ENCODE assay signal across 27 cellular contexts in genomic region chr13:40350283-40350992, GRCh38.
DNase-seq lines count a peak whose midpoint lies in the region; ATAC-seq and TF ChIP-seq lines count a peak whose summit lies in the region.
"Had no signal": no experiment of that assay in that cellular context is flagged by ENCODE, and none has a peak within 500 bp of the region (broad histone marks: within the 10 kb centered on the region; RNA-seq: fewer than 3 reads in every experiment).

No MANE protein-coding gene starts in this region.

- peak overlapping the region; percentile 22 for H3K4me3 Mint-ChIP-seq in MCF 10A (ENCODE audit: unreplicated experiment)
- H3K4me3 Mint-ChIP-seq: CD14-positive monocyte; stimulated activated naive B cell treated with anti-CD40 and anti-IgM and Interleukin-4, amounts not matched to agents 10 μg/mL and 1 μg/mL and 100 μg/mL, for 72 hours had no signal

- H3K27me3 ChIP-seq in breast epithelium: no peaks in the 10 kb centered on the region
- H3K27me3 ChIP-seq in right lobe of liver: no peaks in the 10 kb centered on the region
- no peaks in the 10 kb centered on the region for H3K27me3 ChIP-seq in tibial nerve
- H3K27me3 ChIP-seq: adrenal gland, body of pancreas, neutrophil, Peyer's patch, testis had no signal

- H3K27me3 Mint-ChIP-seq in MCF 10A (ENCODE audit: insufficient read depth, unreplicated experiment): no peaks in the 10 kb centered on the region
- H3K27me3 Mint-ChIP-seq: stimulated activated naive B cell treated with anti-CD40 and anti-IgM and Interleukin-4, amounts not matched to agents 10 μg/mL and 1 μg/mL and 100 μg/mL, for 72 hours had no signal

- intact Hi-C loops in MCF 10A (cut with micrococcal nuclease): no loop called here
- intact Hi-C loops in breast epithelium (cut with DNase I; ENCODE audit: low total_unique reads): no loop called here
- intact Hi-C loops in right lobe of liver (cut with DNase I): no loop called here

- no TSS peak for BruUV-seq in MCF 10A (replicated peaks; lab: Mats Ljungman, UMichigan)

- H3K4me1 Mint-ChIP-seq in MCF 10A (ENCODE audit: insufficient read depth, unreplicated experiment): peaks cover 42% of the 10 kb centered on the region
- H3K4me1 Mint-ChIP-seq: CD14-positive monocyte had no signal

- DNase-seq in MCF 10A (ENCODE audit: unreplicated experiment): peak; percentile 85
- DNase-seq in breast epithelium (ENCODE audit: low spot score in 2 of 2): no peak
- DNase-seq in fibroblast of gingiva (ENCODE audit: low read depth): peak; percentile 89
- DNase-seq in right lobe of liver: peak in 1 of 3 donors; percentile 73
- DNase-seq in tibial nerve (ENCODE audit: low spot score in 2 of 2): no peak
- no peak for DNase-seq in NCI-H524 treated with DMSO at 0.1 percent for 48 hours (lab: John Stamatoyannopoulos, UW)
- DNase-seq: activated CD4-positive, alpha-beta T cell treated with anti-CD3 and anti-CD28 coated beads, Interleukin-2, amount 50 U/mL, for 48 hours; activated CD4-positive, CD25-positive, alpha-beta regulatory T cell treated with anti-CD3 and anti-CD28 coated beads, Interleukin-2, amount 50 U/mL, for 72 hours; activated naive CD4-positive, alpha-beta T cell; adrenal gland; body of pancreas; Caco-2; DMS79 treated with DMSO at 0.1 percent for 48 hours; GF-D8; glutamatergic neuron; left ventricle myocardium inferior; NCI-H1417; NCI-H2081; NCI-H69; Peyer's patch; SHP77; stimulated activated naive B cell treated with anti-CD40 and anti-IgM and Interleukin-4, amounts not matched to agents 10 μg/mL and 1 μg/mL and 100 μg/mL, for 72 hours; testis had no signal

- no peak for TF ChIP-seq EP300 in tibial nerve (IDR thresholded peaks at IDR 0.05)

- no peaks in the 10 kb centered on the region for H3K36me3 ChIP-seq in breast epithelium
- no peaks in the 10 kb centered on the region for H3K36me3 ChIP-seq in right lobe of liver
- no peaks in the 10 kb centered on the region for H3K36me3 ChIP-seq in tibial nerve
- H3K36me3 ChIP-seq: adrenal gland, left ventricle myocardium inferior, neutrophil, Peyer's patch had no signal

- no peak for TF ChIP-seq POLR2A in breast epithelium (IDR thresholded peaks at IDR 0.05)
- peak; percentile 14 for TF ChIP-seq POLR2A in right lobe of liver (IDR thresholded peaks at IDR 0.05)
- TF ChIP-seq POLR2A in tibial nerve (IDR thresholded peaks at IDR 0.05): no peak

- H3K9me3 ChIP-seq in breast epithelium (no peaks in the 10 kb centered on the region), right lobe of liver (no peaks in the 10 kb centered on the region), tibial nerve (no peaks in the 10 kb centered on the region)
- H3K9me3 ChIP-seq: adrenal gland, body of pancreas, Caco-2, left ventricle myocardium inferior, neutrophil, Peyer's patch, testis had no signal

- ATAC-seq in right lobe of liver (peak; percentile 42 to 72 (median 54)), HG03460 (IDR thresholded peaks at IDR 0.05; ENCODE audit: unreplicated experiment) (no peak), GM19328 (IDR thresholded peaks at IDR 0.05; ENCODE audit: unreplicated experiment) (no peak)
- ATAC-seq: body of pancreas; stimulated activated naive B cell treated with anti-CD40 and anti-IgM and Interleukin-4, amounts not matched to agents 10 μg/mL and 1 μg/mL and 100 μg/mL, for 72 hours had no signal

- H3K4me3 ChIP-seq in breast epithelium (no peak overlapping the region), right lobe of liver (peak overlapping the region in 2 of 3 donors; percentile 45 to 52), tibial nerve (no peak overlapping the region)
- H3K4me3 ChIP-seq: adrenal gland, body of pancreas, left ventricle myocardium inferior, Peyer's patch, testis had no signal

- no peaks in the 10 kb centered on the region for H3K9me3 Mint-ChIP-seq in MCF 10A (ENCODE audit: unreplicated experiment)
- H3K9me3 Mint-ChIP-seq: stimulated activated naive B cell treated with anti-CD40 and anti-IgM and Interleukin-4, amounts not matched to agents 10 μg/mL and 1 μg/mL and 100 μg/mL, for 72 hours had no signal

- H3K27ac ChIP-seq in breast epithelium: no peak overlapping the region
- H3K27ac ChIP-seq in right lobe of liver: peak overlapping the region in 2 of 3 donors; percentile 96 to 100
- H3K27ac ChIP-seq in tibial nerve: peak overlapping the region in 3 of 4 donors; percentile 71 to 92 (median 88)
- H3K27ac ChIP-seq: adrenal gland, body of pancreas, neutrophil, Peyer's patch, testis had no signal

- no peaks in the 10 kb centered on the region for H3K4me1 ChIP-seq in breast epithelium
- H3K4me1 ChIP-seq in right lobe of liver: peaks cover 0 to 41% (median 19%) of the 10 kb centered on the region in 4 donors
- peaks cover 0 to 48% (median 15%) of the 10 kb centered on the region in 4 donors for H3K4me1 ChIP-seq in tibial nerve

- POLR2A ChIA-PET in MCF 10A (lab: Yijun Ruan, JAX): interaction anchor here (0.6 to 2.3 kb wide), 9 partner anchors 9 to 290 kb away, joined by 3 to 6 read pairs (median 4); no protein-coding TSS in a partner anchor

- no peaks in the 10 kb centered on the region for H3K36me3 Mint-ChIP-seq in MCF 10A (ENCODE audit: insufficient read depth, unreplicated experiment)
- H3K36me3 Mint-ChIP-seq: CD14-positive monocyte; stimulated activated naive B cell treated with anti-CD40 and anti-IgM and Interleukin-4, amounts not matched to agents 10 μg/mL and 1 μg/mL and 100 μg/mL, for 72 hours had no signal

- H3K27ac Mint-ChIP-seq in MCF 10A (ENCODE audit: low read depth, unreplicated experiment): peak overlapping the region; percentile 86
- H3K27ac Mint-ChIP-seq: CD14-positive monocyte; stimulated activated naive B cell treated with anti-CD40 and anti-IgM and Interleukin-4, amounts not matched to agents 10 μg/mL and 1 μg/mL and 100 μg/mL, for 72 hours had no signal

- no peak for TF ChIP-seq CTCF in MCF 10A (IDR thresholded peaks at IDR 0.05; ENCODE audit: unreplicated experiment)
- TF ChIP-seq CTCF in breast epithelium (IDR thresholded peaks at IDR 0.05): no peak
- TF ChIP-seq CTCF in right lobe of liver (IDR thresholded peaks at IDR 0.05): no peak
- TF ChIP-seq CTCF in tibial nerve (IDR thresholded peaks at IDR 0.05): no peak

- CTCF ChIA-PET in MCF 10A (lab: Yijun Ruan, JAX): interaction anchor here (0.7 to 0.9 kb wide), 2 partner anchors 10 to 13 kb away, joined by 3 to 5 read pairs; no protein-coding TSS in a partner anchor

- 47% methylated on average over 10 of the region's 10 CpGs for WGBS in right lobe of liver (ENCODE audit: insufficient coverage, low coverage, low lambda C conversion rate, missing lambda C conversion rate)
- WGBS in tibial nerve, 2 donors: 78 to 82% methylated on average over 10 of the region's 10 CpGs

Comparison
In these comparisons a context has a peak if more than half of its experiments do, and no peak if none do; other contexts are left out.
1. DNase-seq: peak in MCF 10A (single experiment) and fibroblast of gingiva (single experiment); none in breast epithelium (0 of 2), tibial nerve (0 of 2) and NCI-H524 treated with DMSO at 0.1 percent for 48 hours (single experiment).
2. H3K27ac ChIP-seq: peak in right lobe of liver (2 of 3) and tibial nerve (3 of 4); none in breast epithelium (0 of 2).
3. H3K4me3 ChIP-seq: peak in right lobe of liver (2 of 3); none in breast epithelium (0 of 3) and tibial nerve (0 of 4).
4. ATAC-seq: peak in right lobe of liver (4 of 4); none in HG03460 (single experiment) and GM19328 (single experiment).